ENCODE assay signal across 13 cellular contexts in the genomic region with DNA sequence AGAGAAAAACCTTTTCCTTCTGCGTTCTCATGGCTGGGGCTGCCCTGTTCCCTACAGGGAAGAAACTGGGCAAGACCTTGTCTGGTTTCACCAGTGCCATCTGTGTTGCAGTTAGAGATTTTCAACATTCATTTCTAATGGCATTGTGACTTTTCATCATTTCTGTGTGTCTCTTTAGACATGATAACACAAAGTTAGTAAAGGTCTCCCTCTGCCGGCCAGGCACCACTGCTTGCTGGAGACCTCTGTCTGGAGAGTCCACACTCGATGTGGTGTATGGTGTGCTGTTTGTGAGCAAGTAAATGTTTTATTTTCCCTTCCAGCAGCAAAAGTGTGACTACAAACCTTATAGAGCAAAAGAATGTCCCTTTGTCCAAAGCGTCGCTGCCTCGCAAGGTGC.
DNase-seq lines count a peak whose midpoint lies in the region; ATAC-seq and TF ChIP-seq lines count a peak whose summit lies in the region.
"Had no signal": no experiment of that assay in that cellular context is flagged by ENCODE, and none has a peak within 500 bp of the region (broad histone marks: within the 10 kb centered on the region; RNA-seq: fewer than 3 reads in every experiment).

No MANE protein-coding gene starts in this region.

- DNase-seq in NCI-H146 (lab: John Stamatoyannopoulos, UW) (peak; percentile 26), astrocyte of the hippocampus (ENCODE audit: low read depth, low spot score) (peak; percentile 38), nucleus accumbens (lab: John Stamatoyannopoulos, UW) (peak in 48 of 56 donors; percentile 18 to 85 (median 60)), activated gamma-delta T cell treated with Interleukin-2 at 50 U/mL for 16 hours (no peak), osteoblast (ENCODE audit: insufficient read length, low spot score, missing footprints) (no peak)
- DNase-seq in stimulated activated CD4-positive, alpha-beta T cell treated with anti-CD3 and anti-CD28 coated beads, Interleukin-2, amount 100 ng/mL, for 48 hours = no peak
- DNase-seq: activated effector memory CD4-positive, alpha-beta T cell treated with anti-CD3 and anti-CD28 coated beads, Interleukin-2, amount 50 U/mL, for 16 hours; GDM1; NCI-H187 treated with DMSO at 0.1 percent for 48 hours; retina; T-helper 9 cell had no signal

- H3K4me3 ChIP-seq in osteoblast (ENCODE audit: insufficient read depth, low read length) = no peak overlapping the region

- H4K20me1 ChIP-seq in osteoblast (ENCODE audit: insufficient read depth, low read length) = no peaks in the 10 kb centered on the region

- no peaks in the 10 kb centered on the region for H3K36me3 ChIP-seq in osteoblast (ENCODE audit: insufficient read depth, low read length)

- peak; percentile 33 for TF ChIP-seq CTCF in GM12873 (IDR thresholded peaks at IDR 0.05; ENCODE audit: insufficient read depth, low read depth, low read length, missing control alignments)
- no peak for TF ChIP-seq CTCF in osteoblast (IDR thresholded peaks at IDR 0.05; ENCODE audit: extremely low read depth, low read depth, low read length)

- H3K4me1 ChIP-seq in osteoblast (ENCODE audit: insufficient read depth, low read length) = no peaks in the 10 kb centered on the region

- no peak overlapping the region for H2AFZ ChIP-seq in osteoblast (ENCODE audit: low read length)

- no peaks in the 10 kb centered on the region for H3K27me3 ChIP-seq in osteoblast (ENCODE audit: insufficient read depth, low read length)

- ATAC-seq in HG02642 (IDR thresholded peaks at IDR 0.05; ENCODE audit: poor library complexity, unreplicated experiment) = no peak

- H3K9me3 ChIP-seq in osteoblast (ENCODE audit: low read depth, low read length) = no peaks in the 10 kb centered on the region

- no peak overlapping the region for H3K4me2 ChIP-seq in osteoblast (ENCODE audit: insufficient read depth, low read length)

- H3K27ac ChIP-seq in osteoblast (ENCODE audit: low read depth, low read length) = no peak overlapping the region

- H3K79me2 ChIP-seq in osteoblast (ENCODE audit: insufficient read depth, low read length) = no peaks in the 10 kb centered on the region

Comparison
In these comparisons a context has a peak if more than half of its experiments do, and no peak if none do; other contexts are left out.
1. DNase-seq: peak in NCI-H146 (single experiment), astrocyte of the hippocampus (single experiment) and nucleus accumbens (48 of 56); none in activated gamma-delta T cell treated with Interleukin-2 at 50 U/mL for 16 hours (single experiment), osteoblast (single experiment) and stimulated activated CD4-positive, alpha-beta T cell treated with anti-CD3 and anti-CD28 coated beads, Interleukin-2, amount 100 ng/mL, for 48 hours (0 of 2).